8 cellular contexts compared by ENCODE assay signal in genomic region chr20:36605309-36606170, GRCh38. TPM values are rescaled to one million over a fixed set of nuclear protein-coding genes. Genes with fewer than 3 reads are reported as not detected.
A peak's percentile ranks its signal among the peaks of the same experiment; 100 is the strongest.
DNase-seq lines count a peak whose midpoint lies in the region; ATAC-seq and TF ChIP-seq lines count a peak whose summit lies in the region.

Gene RAB5IF, plus strand, starts transcription at chr20:36605779. Its CDS starts 173 bp downstream, at chr20:36605952.

- H3K79me2 ChIP-seq in SU-DHL-6 (ENCODE audit: insufficient read depth, low read length): peaks cover 30% of the 10 kb centered on the region
- peaks cover 21% of the 10 kb centered on the region for H3K79me2 ChIP-seq in parathyroid adenoma

- H4K20me1 ChIP-seq in SU-DHL-6 (ENCODE audit: low read depth, low read length): peaks cover 12% of the 10 kb centered on the region; the same call in 1 of the 2 replicates

- H3K27me3 ChIP-seq in SU-DHL-6 (ENCODE audit: low read length) (no peaks in the 10 kb centered on the region), parathyroid adenoma (ENCODE audit: control insufficient read depth, insufficient read depth, low read length) (no peaks in the 10 kb centered on the region), transverse colon (no peaks in the 10 kb centered on the region)

- TF ChIP-seq POLR2A in transverse colon (IDR thresholded peaks at IDR 0.05): peak; percentile 88

- H3K4me2 ChIP-seq in SU-DHL-6 (ENCODE audit: low read depth, low read length, poor library complexity, severe bottlenecking): peak within 1 kb of the TSS; percentile 92
- peak within 1 kb of the TSS; percentile 82 for H3K4me2 ChIP-seq in parathyroid adenoma (ENCODE audit: low read length)

- DNase-seq in GM12864 (ENCODE audit: low read depth): peak; percentile 96
- DNase-seq in NCI-H1105 treated with DMSO at 0.1 percent for 48 hours (lab: John Stamatoyannopoulos, UW): peak; percentile 98
- peak; percentile 97 for DNase-seq in activated naive CD8-positive, alpha-beta T cell treated with anti-CD3 and anti-CD28 coated beads, Interleukin-2, amount 50 U/mL, for 16 hours (ENCODE audit: low read depth, low spot score)
- DNase-seq in Right ventricle myocardium superior: peak; percentile 100
- DNase-seq in transverse colon: peak; percentile 99

- WGBS in transverse colon (ENCODE audit: low coverage in 1 of 2), 2 donors: 0% methylated on average over 59 of the region's 93 CpGs; no CpG with 5 or more reads in 1 of the 2 donors

- H3K9ac ChIP-seq in SU-DHL-6 (ENCODE audit: low read length): peak within 1 kb of the TSS; percentile 97
- peak within 1 kb of the TSS; percentile 63 for H3K9ac ChIP-seq in parathyroid adenoma

- peaks cover 16% of the 10 kb centered on the region for H3F3A ChIP-seq in SU-DHL-6 (ENCODE audit: insufficient read depth)

- H3K36me3 ChIP-seq in SU-DHL-6 (ENCODE audit: low read length) (peaks cover 3% of the 10 kb centered on the region; the same call in 1 of the 2 replicates), parathyroid adenoma (ENCODE audit: control insufficient read depth, insufficient read depth, low read length) (no peaks in the 10 kb centered on the region), transverse colon (peaks cover 0 to 17% (median 7%) of the 10 kb centered on the region in 4 donors)

- intact Hi-C loops in Right ventricle myocardium superior (cut with DNase I): no loop called here
- intact Hi-C loops in transverse colon (cut with DNase I; ENCODE audit: low total_unique reads): loop anchor here (10.0 kb wide), 1 partner anchor 149 kb away; no protein-coding TSS in a partner anchor

- H3K4me1 ChIP-seq in parathyroid adenoma (peaks cover 16% of the 10 kb centered on the region), transverse colon (peaks cover 8 to 26% (median 20%) of the 10 kb centered on the region in 4 donors)

- ATAC-seq in HG02642 (IDR thresholded peaks at IDR 0.05; ENCODE audit: poor library complexity, unreplicated experiment) (peak; percentile 89), Right ventricle myocardium superior (ENCODE audit: poor library complexity) (peak; percentile 98)

- H3K27ac ChIP-seq in SU-DHL-6 (ENCODE audit: low read depth, low read length): peak within 1 kb of the TSS; percentile 76
- peak within 1 kb of the TSS; percentile 65 for H3K27ac ChIP-seq in parathyroid adenoma
- H3K27ac ChIP-seq in transverse colon: peak within 1 kb of the TSS; percentile 90 to 98 (median 93)

- TF ChIP-seq EP300 in transverse colon (IDR thresholded peaks at IDR 0.05; ENCODE audit: low read depth): no peak

- peak; percentile 96 for TF ChIP-seq CTCF in GM12864 (IDR thresholded peaks at IDR 0.05; ENCODE audit: low read depth, low read length, missing control alignments)
- peak; percentile 70 for TF ChIP-seq CTCF in SU-DHL-6 (IDR thresholded peaks at IDR 0.05; ENCODE audit: insufficient read depth, low read length, poor library complexity, severe bottlenecking)
- TF ChIP-seq CTCF in parathyroid adenoma (IDR thresholded peaks at IDR 0.05): peak; percentile 94
- TF ChIP-seq CTCF in transverse colon (IDR thresholded peaks at IDR 0.05): peak; percentile 83 to 99 (median 89)

- no peaks in the 10 kb centered on the region for H3K9me3 ChIP-seq in SU-DHL-6 (ENCODE audit: insufficient read depth, low read length)
- H3K9me3 ChIP-seq in parathyroid adenoma (ENCODE audit: control insufficient read depth, low read length): no peaks in the 10 kb centered on the region
- no peaks in the 10 kb centered on the region for H3K9me3 ChIP-seq in transverse colon

- H3K9me2 ChIP-seq in SU-DHL-6 (replicated peaks; ENCODE audit: insufficient read depth, low read length): no peaks in the 10 kb centered on the region

- in situ Hi-C loops in transverse colon (cut with MboI; ENCODE audit: low pct_ligation_motif_present in 1 of 4, low pct_unique_long_range_greater_than_20kb in 1 of 4, low sequenced_read_pairs in 3 of 4): loop anchor here in 3 of 4 donors (10.0 to 25.0 kb wide), 2 partner anchors 51 to 282 kb away; partner anchors contain the start of gene TLDC2 (in 1 of the 3)

- H3K4me3 ChIP-seq in GM12864 (ENCODE audit: low read depth, low read length): peak within 1 kb of the TSS; percentile 93
- peak within 1 kb of the TSS; percentile 90 for H3K4me3 ChIP-seq in SU-DHL-6 (ENCODE audit: insufficient read depth, low read length, poor library complexity, severe bottlenecking)
- H3K4me3 ChIP-seq in parathyroid adenoma (ENCODE audit: low read depth, low read length): peak within 1 kb of the TSS; percentile 91
- peak within 1 kb of the TSS; percentile 44 to 97 (median 90) for H3K4me3 ChIP-seq in transverse colon

- peak within 1 kb of the TSS; percentile 52 for H2AFZ ChIP-seq in SU-DHL-6 (ENCODE audit: low read depth, low read length, severe bottlenecking)
- peak within 1 kb of the TSS; percentile 98 for H2AFZ ChIP-seq in parathyroid adenoma

RNA-seq across cellular contexts. Expression of gene RAB5IF, which starts in this region (rescaled TPM):
- 55.9 TPM for total RNA-seq in Right ventricle myocardium superior
- 100 to 1,000 TPM in 2 of 4 donors, 10 to 100 TPM in 2; 42.2 to 136 (median 102) TPM for total RNA-seq in transverse colon

Comparison
In these comparisons a context has a peak if more than half of its experiments do, and no peak if none do; other contexts are left out.
1. Peak in every context shown above with its lines: DNase-seq, ATAC-seq, H3K4me3 ChIP-seq and H3K27ac ChIP-seq.